23 cellular contexts compared by ENCODE assay signal in the genomic region with DNA sequence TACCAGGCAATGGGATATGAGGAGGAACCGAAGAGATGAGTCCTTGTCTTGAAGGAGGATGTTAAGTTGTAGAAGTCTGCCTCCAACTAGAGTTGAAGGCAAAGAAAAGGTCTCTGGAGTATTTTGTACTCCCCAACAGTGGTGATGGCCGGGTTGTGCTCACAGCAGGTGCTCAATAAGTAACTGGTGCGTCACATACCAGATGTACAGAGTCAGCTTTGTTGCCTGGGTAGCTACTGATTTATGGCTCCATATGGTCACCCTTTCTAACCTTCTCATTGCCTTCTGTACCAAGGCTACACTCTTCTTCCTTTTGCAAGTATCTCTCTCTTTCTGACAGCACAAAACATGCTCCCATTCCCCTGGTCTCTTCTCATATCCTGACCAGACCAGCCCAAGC.
DNase-seq lines count a peak whose midpoint lies in the region; ATAC-seq and FAIRE-seq lines count a peak whose summit lies in the region.
"Had no signal": no experiment of that assay in that cellular context is flagged by ENCODE, and none has a peak within 500 bp of the region (broad histone marks: within the 10 kb centered on the region; RNA-seq: fewer than 3 reads in every experiment).

No MANE protein-coding gene starts in this region.

- no peak for FAIRE-seq in RCC 7860 (lab: Jason Lieb, UNC)
- FAIRE-seq: HTR-8/SVneo, K562 had no signal

- peak; percentile 75 for DNase-seq in A172 (ENCODE audit: low spot score)
- DNase-seq in NCI-H2171 treated with DMSO at 0.1 percent for 48 hours (lab: John Stamatoyannopoulos, UW), result peak; percentile 73
- DNase-seq in RCC 7860 (ENCODE audit: low spot score), result peak; percentile 20
- peak; percentile 54 for DNase-seq in kidney tubule cell (ENCODE audit: low spot score)
- DNase-seq in SKM-1 (lab: John Stamatoyannopoulos, UW; ENCODE audit: unreplicated experiment), result no peak
- DNase-seq in pons (ENCODE audit: low spot score), result no peak
- DNase-seq: 8988T; CD4-positive, CD25-positive, alpha-beta regulatory T cell; DMS53; Kasumi-1; NCI-H1092 treated with DMSO at 0.1 percent for 48 hours; NCI-H1436 treated with DMSO at 0.1 percent for 48 hours; NCI-H187 treated with DMSO at 0.1 percent for 48 hours; NCI-H446 treated with DMSO at 0.1 percent for 48 hours; NK-92 treated with Interleukin-12 subunit alpha and Interleukin-12 subunit beta, amount 100 ng/mL, for 24 hours; PC-9; Right ventricle myocardium superior; RPMI8226; T-cell had no signal

- ATAC-seq in GM21717 (IDR thresholded peaks at IDR 0.05; ENCODE audit: unreplicated experiment) (no peak), GM19455 (IDR thresholded peaks at IDR 0.05; ENCODE audit: unreplicated experiment) (no peak)
- ATAC-seq: K562, T-cell had no signal

Comparison
In these comparisons a context has a peak if more than half of its experiments do, and no peak if none do; other contexts are left out.
1. DNase-seq: peak in A172 (single experiment), NCI-H2171 treated with DMSO at 0.1 percent for 48 hours (single experiment), RCC 7860 (single experiment) and kidney tubule cell (single experiment); none in SKM-1 (single experiment) and pons (single experiment).